ENCODE assay signal across 8 cellular contexts in the genomic region with DNA sequence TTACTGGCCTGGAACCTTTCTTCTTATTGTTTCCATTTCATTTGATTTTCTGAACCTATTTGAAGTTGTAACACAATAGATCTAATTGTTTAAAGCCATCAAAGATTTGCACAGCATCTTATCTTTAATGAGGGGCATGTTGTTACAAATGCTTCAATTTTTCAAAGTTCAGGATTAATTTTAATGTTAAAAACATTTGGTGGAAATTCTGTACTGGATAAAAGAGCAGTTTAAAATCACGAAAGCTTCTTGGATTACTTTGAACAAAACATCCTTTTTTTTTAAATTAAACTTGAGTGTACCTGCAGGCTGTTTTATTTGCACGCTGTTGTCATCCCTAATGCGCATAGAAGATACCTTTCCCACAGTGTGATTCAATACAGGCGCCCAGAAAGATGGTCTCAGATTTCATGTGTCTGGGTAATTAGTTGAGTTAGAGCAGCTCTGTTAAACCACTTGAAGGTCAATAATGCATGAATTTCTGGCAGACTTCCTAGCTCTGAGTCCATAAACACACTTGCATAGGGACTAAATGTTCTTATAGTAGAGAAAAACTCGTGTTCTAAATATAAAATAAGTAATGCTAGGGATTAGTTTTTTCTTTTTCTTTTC. TPM values are rescaled to one million over a fixed set of nuclear protein-coding genes. Genes with fewer than 3 reads are reported as not detected.
A peak's percentile ranks its signal among the peaks of the same experiment; 100 is the strongest.
DNase-seq lines count a peak whose midpoint lies in the region; ATAC-seq and TF ChIP-seq lines count a peak whose summit lies in the region.

No MANE protein-coding gene starts in this region.

- H3K27ac ChIP-seq in MM.1S (ENCODE audit: low read length): no peak overlapping the region

- H3K4me1 Mint-ChIP-seq in progenitor cell of endocrine pancreas (ENCODE audit: low read depth): peaks cover 27% of the 10 kb centered on the region

- H3K9me2 ChIP-seq in MM.1S (replicated peaks; ENCODE audit: insufficient read depth, low read length): no peaks in the 10 kb centered on the region

- peak overlapping the region; percentile 16 for H3K4me3 Mint-ChIP-seq in progenitor cell of endocrine pancreas (ENCODE audit: low read depth)

- H3K27ac Mint-ChIP-seq in progenitor cell of endocrine pancreas: peak overlapping the region; percentile 83

- no peak for TF ChIP-seq CTCF in epithelial cell of esophagus (IDR thresholded peaks at IDR 0.05; ENCODE audit: insufficient read depth, low read depth, low read length, missing control alignments)
- no peak for TF ChIP-seq CTCF in progenitor cell of endocrine pancreas (IDR thresholded peaks at IDR 0.05; ENCODE audit: unreplicated experiment)
- no peak for TF ChIP-seq CTCF in MM.1S (IDR thresholded peaks at IDR 0.05; ENCODE audit: low read length)

- no peaks in the 10 kb centered on the region for H3K27me3 ChIP-seq in MM.1S (replicated peaks; ENCODE audit: insufficient read depth, low read length)

- H3K9me3 Mint-ChIP-seq in progenitor cell of endocrine pancreas (ENCODE audit: low read depth): peaks cover 11% of the 10 kb centered on the region

- H2AFZ ChIP-seq in MM.1S (ENCODE audit: low read length): no peak overlapping the region

- H3K27me3 Mint-ChIP-seq in progenitor cell of endocrine pancreas: no peaks in the 10 kb centered on the region

- peaks cover 8% of the 10 kb centered on the region for H3K36me3 Mint-ChIP-seq in progenitor cell of endocrine pancreas (ENCODE audit: insufficient read depth)

- ATAC-seq in HG02970 (IDR thresholded peaks at IDR 0.05; ENCODE audit: low FRiP score, unreplicated experiment) (no peak), GM19395 (IDR thresholded peaks at IDR 0.05; ENCODE audit: unreplicated experiment) (no peak)

- H3K36me3 ChIP-seq in MM.1S (replicated peaks; ENCODE audit: insufficient read depth, low read length): no peaks in the 10 kb centered on the region

- H3K4me1 ChIP-seq in MM.1S (ENCODE audit: low read length): no peaks in the 10 kb centered on the region

- no peak overlapping the region for H3K4me3 ChIP-seq in epithelial cell of esophagus (ENCODE audit: low read length)
- no peak overlapping the region for H3K4me3 ChIP-seq in MM.1S (ENCODE audit: low read length)

- H4K20me1 ChIP-seq in MM.1S (ENCODE audit: insufficient read depth, low read length): no peaks in the 10 kb centered on the region

- DNase-seq in ELR (ENCODE audit: low read depth): peak; percentile 9
- DNase-seq in NCI-H345 (lab: John Stamatoyannopoulos, UW): peak; percentile 95
- DNase-seq in epithelial cell of esophagus (ENCODE audit: low read depth): peak; percentile 33
- no peak for DNase-seq in progenitor cell of endocrine pancreas (ENCODE audit: low spot score, unreplicated experiment)
- DNase-seq in cortex of kidney (lab: John Stamatoyannopoulos, UW): no peak
- DNase-seq in MM.1S: no peak

- no peaks in the 10 kb centered on the region for H3K79me2 ChIP-seq in MM.1S (ENCODE audit: low read length)

- H3F3A ChIP-seq in MM.1S (ENCODE audit: insufficient read depth, low read length): no peaks in the 10 kb centered on the region

- H3K9me3 ChIP-seq in MM.1S (replicated peaks; ENCODE audit: insufficient read depth, low read length): no peaks in the 10 kb centered on the region

- H3K4me2 ChIP-seq in MM.1S (ENCODE audit: low read depth, low read length): no peak overlapping the region

- H3K9ac ChIP-seq in MM.1S (ENCODE audit: low read length): no peak overlapping the region

RNA-seq across cellular contexts. Expression of a gene that starts 29.3 kb away (rescaled TPM):
- 42.3 and 45.3 TPM in 2 replicates for total RNA-seq in progenitor cell of endocrine pancreas

RNA-seq across cellular contexts. Expression of a gene that starts 44.5 kb away (rescaled TPM):
- total RNA-seq in progenitor cell of endocrine pancreas: 7.8 and 8.0 TPM in 2 replicates

Comparison
In these comparisons a context has a peak if more than half of its experiments do, and no peak if none do; other contexts are left out.
1. DNase-seq: peak in ELR (single experiment), NCI-H345 (single experiment) and epithelial cell of esophagus (single experiment); none in progenitor cell of endocrine pancreas (single experiment), cortex of kidney (single experiment) and MM.1S (single experiment).